Comparison of ENCODE assay signal across 8 cellular contexts in the genomic region with DNA sequence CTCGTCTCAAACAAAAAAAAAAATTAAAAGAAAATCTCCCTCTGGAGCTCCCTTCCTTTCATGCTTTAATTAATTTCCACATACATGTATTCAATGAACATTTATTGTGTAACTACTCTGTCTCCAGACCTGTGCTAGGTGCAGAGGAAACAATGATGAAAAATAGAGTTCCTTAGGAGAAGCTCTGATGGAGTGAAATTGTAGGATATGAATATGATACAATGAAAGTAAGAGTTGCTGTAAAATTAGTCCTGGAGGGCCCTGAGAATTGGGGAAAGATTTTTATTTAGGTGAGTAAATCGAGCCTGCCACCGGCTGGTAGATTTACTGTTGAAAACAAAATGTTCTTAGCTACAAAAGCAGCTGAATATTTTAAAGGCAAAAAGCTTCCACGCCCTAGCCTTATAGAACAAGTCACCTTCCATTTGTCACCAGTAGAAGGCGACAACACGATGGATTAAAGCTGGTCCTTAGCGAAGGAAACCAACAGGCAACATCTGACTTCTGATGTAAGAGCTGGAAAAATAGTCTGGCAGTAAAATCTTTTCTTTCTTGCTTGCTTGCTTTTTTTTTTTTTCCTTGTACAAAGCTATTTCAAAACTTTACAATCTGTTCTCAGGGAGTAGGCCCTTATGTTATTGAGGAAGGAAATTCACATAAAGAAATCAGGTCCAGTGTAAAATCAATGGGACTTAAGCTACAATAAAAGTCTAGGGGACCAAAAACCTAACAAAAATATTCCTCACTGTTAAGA.
DNase-seq lines count a peak whose midpoint lies in the region; ATAC-seq and TF ChIP-seq lines count a peak whose summit lies in the region.

No MANE protein-coding gene starts in this region.

- intact Hi-C loops in left ventricle myocardium inferior (cut with micrococcal nuclease), result loop anchor here (10.0 kb wide), 1 partner anchor 443 kb away; no protein-coding TSS in a partner anchor

- no peaks in the 10 kb centered on the region for H3K27me3 Mint-ChIP-seq in CD4-positive, CD25-positive, alpha-beta regulatory T cell

- no peak overlapping the region for H3K27ac Mint-ChIP-seq in CD4-positive, CD25-positive, alpha-beta regulatory T cell

- DNase-seq in CD4-positive, CD25-positive, alpha-beta regulatory T cell, result peak in 2 of 3 donors; percentile 17 to 67
- DNase-seq in HK-2 (ENCODE audit: unreplicated experiment) (peak; percentile 51), NCI-H69 (lab: John Stamatoyannopoulos, UW) (peak; percentile 83), amniotic stem cell (lab: John Stamatoyannopoulos, UW) (peak; percentile 61), left ventricle myocardium inferior (no peak), renal cortical epithelial cell (ENCODE audit: low read depth) (peak; percentile 94)
- no peak for DNase-seq in effector CD4-positive, alpha-beta T cell

- no peaks in the 10 kb centered on the region for H3K36me3 ChIP-seq in CD4-positive, CD25-positive, alpha-beta regulatory T cell (ENCODE audit: control insufficient read depth, insufficient read depth, low read length)
- H3K36me3 ChIP-seq in left ventricle myocardium inferior, result no peaks in the 10 kb centered on the region

- peaks cover 0 to 6% (median 3%) of the 10 kb centered on the region in 4 donors for H3K4me1 Mint-ChIP-seq in CD4-positive, CD25-positive, alpha-beta regulatory T cell

- H3K9me3 ChIP-seq in CD4-positive, CD25-positive, alpha-beta regulatory T cell (ENCODE audit: control insufficient read depth in 2 of 2, low read length in 2 of 2), result no peaks in the 10 kb centered on the region
- H3K9me3 ChIP-seq in left ventricle myocardium inferior (replicated peaks), result no peaks in the 10 kb centered on the region

- no peaks in the 10 kb centered on the region for H3K36me3 Mint-ChIP-seq in CD4-positive, CD25-positive, alpha-beta regulatory T cell

- no peak overlapping the region for H3K4me3 ChIP-seq in CD4-positive, CD25-positive, alpha-beta regulatory T cell (ENCODE audit: low read depth, low read length)
- H3K4me3 ChIP-seq in left ventricle myocardium inferior, result no peak overlapping the region

- H3K27ac ChIP-seq in CD4-positive, CD25-positive, alpha-beta regulatory T cell (ENCODE audit: insufficient read depth, low read length, poor library complexity, severe bottlenecking), result no peak overlapping the region
- H3K27ac ChIP-seq in left ventricle myocardium inferior (replicated peaks), result peak overlapping the region; percentile 49

- no peaks in the 10 kb centered on the region for H3K4me1 ChIP-seq in CD4-positive, CD25-positive, alpha-beta regulatory T cell (ENCODE audit: control insufficient read depth, insufficient read depth, low read length, poor library complexity, severe bottlenecking)
- H3K4me1 ChIP-seq in left ventricle myocardium inferior, result peaks cover 24% of the 10 kb centered on the region

- TF ChIP-seq CTCF in left ventricle myocardium inferior (IDR thresholded peaks at IDR 0.05; ENCODE audit: borderline replicate concordance), result peak; percentile 77

- H3K4me3 Mint-ChIP-seq in CD4-positive, CD25-positive, alpha-beta regulatory T cell, result no peak overlapping the region

- no peaks in the 10 kb centered on the region for H3K9me3 Mint-ChIP-seq in CD4-positive, CD25-positive, alpha-beta regulatory T cell

- no peaks in the 10 kb centered on the region for H3K27me3 ChIP-seq in CD4-positive, CD25-positive, alpha-beta regulatory T cell (ENCODE audit: control insufficient read depth, insufficient read depth, low read length)
- no peaks in the 10 kb centered on the region for H3K27me3 ChIP-seq in left ventricle myocardium inferior (ENCODE audit: low read depth)

- ATAC-seq in CD4-positive, CD25-positive, alpha-beta regulatory T cell (ENCODE audit: low read depth in 2 of 2), result no peak
- ATAC-seq in GM18861 (IDR thresholded peaks at IDR 0.05; ENCODE audit: unreplicated experiment), result peak; percentile 64

Comparison
In these comparisons a context has a peak if more than half of its experiments do, and no peak if none do; other contexts are left out.
1. DNase-seq: peak in CD4-positive, CD25-positive, alpha-beta regulatory T cell (2 of 3), HK-2 (single experiment), NCI-H69 (single experiment), amniotic stem cell (single experiment) and renal cortical epithelial cell (single experiment); none in left ventricle myocardium inferior (single experiment) and effector CD4-positive, alpha-beta T cell (single experiment).